Comparison of ENCODE assay signal across 15 cellular contexts in genomic region chr3:152253514-152253913, GRCh38. TPM values are rescaled to one million over a fixed set of nuclear protein-coding genes. Genes with fewer than 3 reads are reported as not detected.
DNase-seq lines count a peak whose midpoint lies in the region; ATAC-seq and TF ChIP-seq lines count a peak whose summit lies in the region.
"Had no signal": no experiment of that assay in that cellular context is flagged by ENCODE, and none has a peak within 500 bp of the region (broad histone marks: within the 10 kb centered on the region; RNA-seq: fewer than 3 reads in every experiment).

No MANE protein-coding gene starts in this region.

- no peaks in the 10 kb centered on the region for H3K9me3 ChIP-seq in transverse colon
- H3K9me3 ChIP-seq in stomach, result no peaks in the 10 kb centered on the region
- H3K9me3 ChIP-seq: body of pancreas had no signal

- H3K27me3 Mint-ChIP-seq in T-cell, result no peaks in the 10 kb centered on the region
- H3K27me3 Mint-ChIP-seq in effector memory CD8-positive, alpha-beta T cell, result no peaks in the 10 kb centered on the region

- H3K27me3 ChIP-seq in transverse colon, result no peaks in the 10 kb centered on the region
- no peaks in the 10 kb centered on the region for H3K27me3 ChIP-seq in stomach
- H3K27me3 ChIP-seq: body of pancreas had no signal

- H3K27ac Mint-ChIP-seq in T-cell, result peak overlapping the region; percentile 89 to 93
- H3K27ac Mint-ChIP-seq in effector memory CD8-positive, alpha-beta T cell, result peak overlapping the region; percentile 20 to 72
- H3K27ac Mint-ChIP-seq: WTC11 had no signal

- intact Hi-C loops in left cardiac atrium (cut with DNase I), result no loop called here
- intact Hi-C loops in cardiac septum (cut with DNase I), result no loop called here
- intact Hi-C loops in transverse colon (cut with DNase I; ENCODE audit: low total_unique reads), result no loop called here
- intact Hi-C loops in stomach (cut with DNase I; ENCODE audit: low total_unique reads), result no loop called here

- peaks cover 23% of the 10 kb centered on the region for H3K36me3 Mint-ChIP-seq in T-cell
- H3K36me3 Mint-ChIP-seq in effector memory CD8-positive, alpha-beta T cell (ENCODE audit: insufficient read depth), result peaks cover 23% of the 10 kb centered on the region
- H3K36me3 Mint-ChIP-seq: WTC11 had no signal

- WGBS in transverse colon (ENCODE audit: low coverage in 1 of 2), 2 donors, result 84 to 86% methylated on average over 1 of the region's 1 CpG
- WGBS in stomach, 5 donors, result 85 to 97% (median 87%) methylated on average over 1 of the region's 1 CpG

- CTCF ChIA-PET in T-cell (lab: Charles Lee), result interaction anchor here in 1 of 2 donors (1.1 kb wide), 1 partner anchor 32 kb away, joined by 3 read pairs; no protein-coding TSS in a partner anchor

- in situ Hi-C loops in transverse colon (cut with MboI; ENCODE audit: low pct_ligation_motif_present in 1 of 4, low pct_unique_long_range_greater_than_20kb in 1 of 4, low sequenced_read_pairs in 3 of 4), result loop anchor here in 1 of 4 donors (25.0 kb wide), 1 partner anchor 184 kb away; no protein-coding TSS in a partner anchor

- H3K27ac ChIP-seq in transverse colon (peak overlapping the region in 3 of 4 donors; percentile 6 to 40 (median 33)), stomach (no peak overlapping the region)
- H3K27ac ChIP-seq: body of pancreas, KMS-11 had no signal

- ATAC-seq in left cardiac atrium, result peak; percentile 23 to 42
- ATAC-seq in T-cell (replicated peaks in 1 of 4), result no peak
- ATAC-seq in effector memory CD8-positive, alpha-beta T cell (replicated peaks), result no peak
- ATAC-seq: body of pancreas, WTC11 had no signal

- DNase-seq in left cardiac atrium, result no peak
- DNase-seq in cardiac septum (ENCODE audit: low spot score), result no peak
- no peak for DNase-seq in T-cell
- no peak for DNase-seq in effector memory CD8-positive, alpha-beta T cell
- no peak for DNase-seq in transverse colon
- no peak for DNase-seq in Ammon's horn (ENCODE audit: low spot score)
- no peak for DNase-seq in stomach
- no peak for DNase-seq in cerebellar nuclear complex (lab: John Stamatoyannopoulos, UW)
- DNase-seq: body of pancreas, hypothalamus, NCI-H1105, NCI-H82, RPMI8226 had no signal

- TF ChIP-seq EP300 in transverse colon (IDR thresholded peaks at IDR 0.05; ENCODE audit: low read depth) (no peak), stomach (IDR thresholded peaks at IDR 0.05) (no peak)

- peak overlapping the region; percentile 7 to 40 (median 32) for H3K4me3 Mint-ChIP-seq in T-cell
- H3K4me3 Mint-ChIP-seq in effector memory CD8-positive, alpha-beta T cell, result peak overlapping the region; percentile 73 to 77
- H3K4me3 Mint-ChIP-seq: WTC11 had no signal

- POLR2A ChIA-PET in T-cell (lab: Charles Lee), result interaction anchor here in 1 of 2 donors (0.6 kb wide), 1 partner anchor 13 kb away, joined by 3 read pairs; no protein-coding TSS in a partner anchor

- TF ChIP-seq CTCF in transverse colon (IDR thresholded peaks at IDR 0.05) (no peak), stomach (IDR thresholded peaks at IDR 0.05) (no peak)

- H3K4me3 ChIP-seq in transverse colon (no peak overlapping the region), stomach (no peak overlapping the region)
- H3K4me3 ChIP-seq: body of pancreas had no signal

- peaks cover 69 to 77% (median 74%) of the 10 kb centered on the region in 3 donors for H3K4me1 Mint-ChIP-seq in T-cell
- peaks cover 51 to 67% of the 10 kb centered on the region in 2 donors for H3K4me1 Mint-ChIP-seq in effector memory CD8-positive, alpha-beta T cell (ENCODE audit: low read depth in 2 of 2)
- H3K4me1 Mint-ChIP-seq: WTC11 had no signal

- TF ChIP-seq POLR2A in transverse colon (IDR thresholded peaks at IDR 0.05) (no peak), stomach (IDR thresholded peaks at IDR 0.05) (no peak)

- H3K9me3 Mint-ChIP-seq in T-cell, result peaks cover 0 to 4% (median 0%) of the 10 kb centered on the region in 3 donors
- peaks cover 0 to 6% of the 10 kb centered on the region in 2 donors for H3K9me3 Mint-ChIP-seq in effector memory CD8-positive, alpha-beta T cell

- H3K36me3 ChIP-seq in transverse colon (no peaks in the 10 kb centered on the region), stomach (no peaks in the 10 kb centered on the region)

- H3K4me1 ChIP-seq in transverse colon, result peaks cover 4 to 39% (median 5%) of the 10 kb centered on the region in 4 donors
- peaks cover 4 to 42% (median 6%) of the 10 kb centered on the region in 4 donors for H3K4me1 ChIP-seq in stomach

RNA-seq across cellular contexts. Expression of gene MBNL1, which starts 15.2 kb away (rescaled TPM):
- 100 to 1,000 TPM; 141 to 154 TPM for total RNA-seq in left cardiac atrium
- 178 TPM for total RNA-seq in cardiac septum
- 100 to 1,000 TPM; 408 to 705 (median 423) TPM for total RNA-seq in T-cell
- total RNA-seq in transverse colon, result 100 to 1,000 TPM; 232 to 658 (median 509) TPM
- total RNA-seq in stomach, result 100 to 1,000 TPM in 4 of 5 donors, 10 to 100 TPM in 1; 95.0 to 379 (median 325) TPM
- polyA plus RNA-seq in stomach, result 10 to 100 TPM; 25.7 to 39.3 (median 29.2) TPM

Comparison
In these comparisons a context has a peak if more than half of its experiments do, and no peak if none do; other contexts are left out.
1. ATAC-seq: peak in left cardiac atrium (2 of 2); none in T-cell (0 of 4) and effector memory CD8-positive, alpha-beta T cell (single experiment).
2. H3K27ac ChIP-seq: peak in transverse colon (3 of 4); none in stomach (0 of 5).